Comparison of ENCODE assay signal across 8 cellular contexts in genomic region chr13:28716511-28716910, GRCh38. TPM values are rescaled to one million over a fixed set of nuclear protein-coding genes. Genes with fewer than 3 reads are reported as not detected.
DNase-seq lines count a peak whose midpoint lies in the region; ATAC-seq and TF ChIP-seq lines count a peak whose summit lies in the region.

No MANE protein-coding gene starts in this region.

- H3K27ac ChIP-seq in RWPE1 (peak overlapping the region; percentile 55; the same call in 1 of the 2 replicates), psoas muscle (peak overlapping the region; percentile 99)

- peaks cover 0 to 25% of the 10 kb centered on the region in 2 donors for H3K36me3 ChIP-seq in psoas muscle (ENCODE audit: insufficient read depth in 1 of 2, low read depth in 1 of 2)

- H3K4me3 ChIP-seq in fibroblast of the aortic adventitia (ENCODE audit: low read depth, low read length) = no peak overlapping the region
- no peak overlapping the region for H3K4me3 ChIP-seq in psoas muscle

- POLR2A ChIA-PET in RWPE1 (lab: Yijun Ruan, JAX; ENCODE audit: low non-redundant PET) = no interaction called here

- ATAC-seq in psoas muscle (no peak), GM19463 (IDR thresholded peaks at IDR 0.05; ENCODE audit: unreplicated experiment) (no peak)

- no peaks in the 10 kb centered on the region for H3K9me3 ChIP-seq in psoas muscle

- H3K27me3 ChIP-seq in psoas muscle (ENCODE audit: insufficient read depth in 3 of 3, low read length in 2 of 3) = no peaks in the 10 kb centered on the region

- H3K4me1 ChIP-seq in psoas muscle = peaks cover 18% of the 10 kb centered on the region

- no peak for TF ChIP-seq CTCF in RWPE1 (conservative IDR thresholded peaks at IDR 0.05; ENCODE audit: low read depth)
- no peak for TF ChIP-seq CTCF in fibroblast of the aortic adventitia (IDR thresholded peaks at IDR 0.05; ENCODE audit: insufficient read depth, low read length)
- no peak for TF ChIP-seq CTCF in psoas muscle (IDR thresholded peaks at IDR 0.05)

- DNase-seq in ELF-1 (ENCODE audit: low read depth, low spot score) = peak; percentile 77
- DNase-seq in RWPE1 (ENCODE audit: low spot score) = peak; percentile 78
- DNase-seq in fibroblast of the aortic adventitia (ENCODE audit: low read depth) = peak; percentile 73
- DNase-seq in psoas muscle = peak in 1 of 2 donors; percentile 35
- no peak for DNase-seq in activated effector memory CD4-positive, alpha-beta T cell treated with anti-CD3 and anti-CD28 coated beads, Interleukin-2, amount 50 U/mL, for 16 hours
- DNase-seq in NCI-H774 (lab: John Stamatoyannopoulos, UW) = no peak
- DNase-seq in SHP77 treated with DMSO at 0.1 percent for 48 hours (lab: John Stamatoyannopoulos, UW) = no peak

- CTCF ChIA-PET in RWPE1 (lab: Yijun Ruan, JAX) = no interaction called here

- intact Hi-C loops in psoas muscle (cut with DNase I) = loop anchor here in 1 of 2 donors (5.0 kb wide), 1 partner anchor 59 kb away; the partner anchor contains the start of gene POMP

- WGBS in psoas muscle, 3 donors = 39 to 58% (median 51%) methylated on average over 8 of the region's 8 CpGs

RNA-seq across cellular contexts. Expression of gene SLC46A3, which starts 2.3 kb away (rescaled TPM):
- total RNA-seq in fibroblast of the aortic adventitia (ENCODE audit: low replicate concordance) (3.4 TPM in 2 replicates), psoas muscle (1 to 10 TPM; 5.0 to 6.6 (median 6.0) TPM)
- 10 to 100 TPM in 1 of 3 donors, 1 to 10 TPM in 2; 2.9 to 12.7 (median 5.7) TPM for polyA plus RNA-seq in psoas muscle

RNA-seq across cellular contexts. Expression of gene POMP, which starts 57.6 kb away (rescaled TPM):
- total RNA-seq in fibroblast of the aortic adventitia (ENCODE audit: low replicate concordance) (147 and 154 TPM in 2 replicates), psoas muscle (100 to 1,000 TPM in 3 of 4 donors, 10 to 100 TPM in 1; 76.3 to 128 (median 122) TPM)
- 100 to 1,000 TPM; 160 to 351 (median 247) TPM for polyA plus RNA-seq in psoas muscle

Comparison
In these comparisons a context has a peak if more than half of its experiments do, and no peak if none do; other contexts are left out.
1. DNase-seq: peak in ELF-1 (single experiment), RWPE1 (single experiment) and fibroblast of the aortic adventitia (single experiment); none in activated effector memory CD4-positive, alpha-beta T cell treated with anti-CD3 and anti-CD28 coated beads, Interleukin-2, amount 50 U/mL, for 16 hours (single experiment), NCI-H774 (single experiment) and SHP77 treated with DMSO at 0.1 percent for 48 hours (single experiment).